Comparison of ENCODE assay signal across 1 cellular context in the genomic region with DNA sequence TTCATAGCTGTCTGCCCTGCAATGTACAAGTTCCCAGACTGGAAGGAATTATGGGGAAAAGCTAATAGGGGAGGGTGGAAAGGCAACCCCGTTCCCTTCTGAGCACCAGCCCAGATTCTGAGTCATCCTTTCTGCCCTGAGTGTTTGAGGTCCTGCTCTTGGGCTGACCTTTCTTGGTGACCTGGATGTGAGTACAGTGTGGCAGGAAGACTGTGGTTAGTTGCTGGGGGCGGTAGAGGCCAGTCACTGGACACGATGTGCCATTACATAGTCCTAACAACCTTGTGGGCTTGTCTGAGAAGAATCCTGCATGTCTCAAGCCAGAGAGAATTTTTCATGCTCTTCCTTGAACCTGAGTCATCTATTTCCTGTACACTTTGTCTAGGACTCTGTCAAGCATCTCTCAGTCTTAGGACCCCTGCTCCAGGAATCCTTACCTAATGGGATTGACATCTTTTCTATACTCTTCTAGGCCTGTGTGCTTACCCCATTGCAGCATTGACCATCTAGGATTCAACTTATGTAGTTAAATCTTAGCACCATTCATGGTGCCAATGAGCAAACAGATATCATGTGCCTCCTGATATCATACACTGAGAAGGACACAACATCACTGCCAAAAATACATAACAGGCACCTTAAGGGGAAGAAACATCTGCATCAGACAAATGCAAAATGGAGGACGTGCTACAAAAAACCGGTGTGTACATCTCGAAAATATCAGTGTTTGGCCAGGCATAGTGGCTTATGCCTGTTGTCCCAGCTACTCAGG.
TF ChIP-seq lines count a peak whose summit lies in the region.

No MANE protein-coding gene starts in this region.

TF ChIP-seq in K562, 482 proteins besides CTCF, POLR2A, EP300 and RAD21 (continued from another document and continues in another):
- TF ChIP-seq CBFA2T3 (IDR thresholded peaks at IDR 0.05) = peak; percentile 50
- peak; percentile 77 for TF ChIP-seq NR2C1 (IDR thresholded peaks at IDR 0.05)
- TF ChIP-seq NR2C1 (tag; IDR thresholded peaks at IDR 0.05) = peak; percentile 87
- TF ChIP-seq BHLHE40 (IDR thresholded peaks at IDR 0.05; ENCODE audit: low read length) = peak; percentile 37; the same call in 1 of the 2 replicates
- TF ChIP-seq FOXK1 (CRISPR knock-in tag; IDR thresholded peaks at IDR 0.05; ENCODE audit: borderline replicate concordance) = no peak
- 0 out of 2 replicates have a peak, but pooled peaks have one; percentile 36 for TF ChIP-seq EP400 (IDR thresholded peaks at IDR 0.05)
- no peak for TF ChIP-seq SMAD1 (IDR thresholded peaks at IDR 0.05; ENCODE audit: low read depth, low read length, partially characterized antibody)
- TF ChIP-seq PRDM10 (IDR thresholded peaks at IDR 0.05; ENCODE audit: partially characterized antibody) = peak; percentile 44
- TF ChIP-seq ZNF174 (CRISPR knock-in tag; IDR thresholded peaks at IDR 0.05) = no peak
- peak in 1 of 2 experiments; percentile 40; a peak in 1 of 4 replicates for TF ChIP-seq TRIM24 (IDR thresholded peaks at IDR 0.05)
- peak; percentile 79; the same call in 1 of the 2 replicates for TF ChIP-seq SMARCA4 (IDR thresholded peaks at IDR 0.05)
- peak in 1 of 2 experiments; percentile 27 for TF ChIP-seq NCOA2 (IDR thresholded peaks at IDR 0.05; ENCODE audit: partially characterized antibody in 2 of 2)
- peak; percentile 98 for TF ChIP-seq ESRRA (IDR thresholded peaks at IDR 0.05; ENCODE audit: borderline replicate concordance, low read depth)
- no peak for TF ChIP-seq MTA1 (IDR thresholded peaks at IDR 0.05; ENCODE audit: borderline replicate concordance)
- TF ChIP-seq ZFP30 (CRISPR knock-in tag; IDR thresholded peaks at IDR 0.05; ENCODE audit: borderline replicate concordance) = no peak
- no peak for TF ChIP-seq GTF2F1 (IDR thresholded peaks at IDR 0.05; ENCODE audit: low read depth, low read length)
- TF ChIP-seq BACH1 (tag; IDR thresholded peaks at IDR 0.05) = peak; percentile 56; the same call in 1 of the 2 replicates
- TF ChIP-seq KDM1A (IDR thresholded peaks at IDR 0.05) = peak; percentile 75 to 85; a peak in 3 of 4 replicates
- no peak for TF ChIP-seq ZNF75A (CRISPR knock-in tag; IDR thresholded peaks at IDR 0.05)
- TF ChIP-seq ZBTB7A (IDR thresholded peaks at IDR 0.05; ENCODE audit: borderline replicate concordance, control insufficient read depth, low read depth, low read length) = peak; percentile 50; the same call in 1 of the 2 replicates
- no peak for TF ChIP-seq SIN3B (IDR thresholded peaks at IDR 0.05; ENCODE audit: low read depth)
- TF ChIP-seq DPF2 (IDR thresholded peaks at IDR 0.05) = peak; percentile 84
- TF ChIP-seq SMARCC2 (IDR thresholded peaks at IDR 0.05; ENCODE audit: low read depth) = 0 out of 2 replicates have a peak, but pooled peaks have one; percentile 33
- TF ChIP-seq, protein P1, sequence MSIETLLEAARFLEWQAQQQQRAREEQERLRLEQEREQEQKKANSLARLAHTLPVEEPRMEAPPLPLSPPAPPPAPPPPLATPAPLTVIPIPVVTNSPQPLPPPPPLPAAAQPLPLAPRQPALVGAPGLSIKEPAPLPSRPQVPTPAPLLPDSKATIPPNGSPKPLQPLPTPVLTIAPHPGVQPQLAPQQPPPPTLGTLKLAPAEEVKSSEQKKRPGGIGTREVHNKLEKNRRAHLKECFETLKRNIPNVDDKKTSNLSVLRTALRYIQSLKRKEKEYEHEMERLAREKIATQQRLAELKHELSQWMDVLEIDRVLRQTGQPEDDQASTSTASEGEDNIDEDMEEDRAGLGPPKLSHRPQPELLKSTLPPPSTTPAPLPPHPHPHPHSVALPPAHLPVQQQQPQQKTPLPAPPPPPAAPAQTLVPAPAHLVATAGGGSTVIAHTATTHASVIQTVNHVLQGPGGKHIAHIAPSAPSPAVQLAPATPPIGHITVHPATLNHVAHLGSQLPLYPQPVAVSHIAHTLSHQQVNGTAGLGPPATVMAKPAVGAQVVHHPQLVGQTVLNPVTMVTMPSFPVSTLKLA (conservative IDR thresholded peaks at IDR 0.05) = peak in 1 of 2 experiments; percentile 41; a peak in 1 of 4 replicates
- no peak for TF ChIP-seq RB1 (IDR thresholded peaks at IDR 0.05; ENCODE audit: low read depth)
- peak; percentile 18 to 42; a peak in 2 of 4 replicates for TF ChIP-seq NRF1 (conservative IDR thresholded peaks at IDR 0.05 in 1 of 2, IDR thresholded peaks at IDR 0.05 in 1 of 2)
- peak; percentile 21; the same call in 1 of the 2 replicates for TF ChIP-seq CXXC5 (CRISPR knock-in tag; IDR thresholded peaks at IDR 0.05)
- peak; percentile 38; the same call in 1 of the 2 replicates for TF ChIP-seq MBD2 (IDR thresholded peaks at IDR 0.05; ENCODE audit: borderline replicate concordance, low read depth)
- TF ChIP-seq CBFB (CRISPR knock-in tag; IDR thresholded peaks at IDR 0.05) = 0 out of 2 replicates have a peak, but pooled peaks have one; percentile 48
- TF ChIP-seq ZKSCAN1 (IDR thresholded peaks at IDR 0.05; ENCODE audit: low read depth, low read length) = peak; percentile 70; the same call in 1 of the 2 replicates
- TF ChIP-seq SMARCE1 (IDR thresholded peaks at IDR 0.05) = peak; percentile 82
- peak; percentile 80 for TF ChIP-seq ARID1B (IDR thresholded peaks at IDR 0.05)
- TF ChIP-seq SRF (CRISPR knock-in tag; IDR thresholded peaks at IDR 0.05) = no peak
- TF ChIP-seq, protein P2, sequence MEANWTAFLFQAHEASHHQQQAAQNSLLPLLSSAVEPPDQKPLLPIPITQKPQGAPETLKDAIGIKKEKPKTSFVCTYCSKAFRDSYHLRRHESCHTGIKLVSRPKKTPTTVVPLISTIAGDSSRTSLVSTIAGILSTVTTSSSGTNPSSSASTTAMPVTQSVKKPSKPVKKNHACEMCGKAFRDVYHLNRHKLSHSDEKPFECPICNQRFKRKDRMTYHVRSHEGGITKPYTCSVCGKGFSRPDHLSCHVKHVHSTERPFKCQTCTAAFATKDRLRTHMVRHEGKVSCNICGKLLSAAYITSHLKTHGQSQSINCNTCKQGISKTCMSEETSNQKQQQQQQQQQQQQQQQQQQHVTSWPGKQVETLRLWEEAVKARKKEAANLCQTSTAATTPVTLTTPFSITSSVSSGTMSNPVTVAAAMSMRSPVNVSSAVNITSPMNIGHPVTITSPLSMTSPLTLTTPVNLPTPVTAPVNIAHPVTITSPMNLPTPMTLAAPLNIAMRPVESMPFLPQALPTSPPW (CRISPR knock-in tag; IDR thresholded peaks at IDR 0.05) = peak; percentile 60
- TF ChIP-seq RCOR1 (IDR thresholded peaks at IDR 0.05; ENCODE audit: borderline replicate concordance in 1 of 2, low read depth in 2 of 2, low read length in 2 of 2) = peak in 1 of 2 experiments; percentile 92; a peak in 2 of 4 replicates
- TF ChIP-seq, protein P3, sequence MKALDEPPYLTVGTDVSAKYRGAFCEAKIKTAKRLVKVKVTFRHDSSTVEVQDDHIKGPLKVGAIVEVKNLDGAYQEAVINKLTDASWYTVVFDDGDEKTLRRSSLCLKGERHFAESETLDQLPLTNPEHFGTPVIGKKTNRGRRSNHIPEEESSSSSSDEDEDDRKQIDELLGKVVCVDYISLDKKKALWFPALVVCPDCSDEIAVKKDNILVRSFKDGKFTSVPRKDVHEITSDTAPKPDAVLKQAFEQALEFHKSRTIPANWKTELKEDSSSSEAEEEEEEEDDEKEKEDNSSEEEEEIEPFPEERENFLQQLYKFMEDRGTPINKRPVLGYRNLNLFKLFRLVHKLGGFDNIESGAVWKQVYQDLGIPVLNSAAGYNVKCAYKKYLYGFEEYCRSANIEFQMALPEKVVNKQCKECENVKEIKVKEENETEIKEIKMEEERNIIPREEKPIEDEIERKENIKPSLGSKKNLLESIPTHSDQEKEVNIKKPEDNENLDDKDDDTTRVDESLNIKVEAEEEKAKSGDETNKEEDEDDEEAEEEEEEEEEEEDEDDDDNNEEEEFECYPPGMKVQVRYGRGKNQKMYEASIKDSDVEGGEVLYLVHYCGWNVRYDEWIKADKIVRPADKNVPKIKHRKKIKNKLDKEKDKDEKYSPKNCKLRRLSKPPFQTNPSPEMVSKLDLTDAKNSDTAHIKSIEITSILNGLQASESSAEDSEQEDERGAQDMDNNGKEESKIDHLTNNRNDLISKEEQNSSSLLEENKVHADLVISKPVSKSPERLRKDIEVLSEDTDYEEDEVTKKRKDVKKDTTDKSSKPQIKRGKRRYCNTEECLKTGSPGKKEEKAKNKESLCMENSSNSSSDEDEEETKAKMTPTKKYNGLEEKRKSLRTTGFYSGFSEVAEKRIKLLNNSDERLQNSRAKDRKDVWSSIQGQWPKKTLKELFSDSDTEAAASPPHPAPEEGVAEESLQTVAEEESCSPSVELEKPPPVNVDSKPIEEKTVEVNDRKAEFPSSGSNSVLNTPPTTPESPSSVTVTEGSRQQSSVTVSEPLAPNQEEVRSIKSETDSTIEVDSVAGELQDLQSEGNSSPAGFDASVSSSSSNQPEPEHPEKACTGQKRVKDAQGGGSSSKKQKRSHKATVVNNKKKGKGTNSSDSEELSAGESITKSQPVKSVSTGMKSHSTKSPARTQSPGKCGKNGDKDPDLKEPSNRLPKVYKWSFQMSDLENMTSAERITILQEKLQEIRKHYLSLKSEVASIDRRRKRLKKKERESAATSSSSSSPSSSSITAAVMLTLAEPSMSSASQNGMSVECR (CRISPR knock-in tag; IDR thresholded peaks at IDR 0.05) = no peak
- no peak for TF ChIP-seq NCOA4 (IDR thresholded peaks at IDR 0.05; ENCODE audit: partially characterized antibody)
- peak; percentile 48; the same call in 1 of the 2 replicates for TF ChIP-seq C11orf30 (IDR thresholded peaks at IDR 0.05; ENCODE audit: low read depth)
